Comparison of ENCODE assay signal across 8 cellular contexts in genomic region chr14:92775303-92775702, GRCh38. TPM values are rescaled to one million over a fixed set of nuclear protein-coding genes. Genes with fewer than 3 reads are reported as not detected.
A peak's percentile ranks its signal among the peaks of the same experiment; 100 is the strongest.
DNase-seq lines count a peak whose midpoint lies in the region; ATAC-seq, FAIRE-seq and TF ChIP-seq lines count a peak whose summit lies in the region.
"Not testable (repeated sequence)": the region's sequence is repeated elsewhere in the genome, so short reads cannot be mapped to it uniquely, and the experiment has no call there.

No MANE protein-coding gene starts in this region.

- H3K27me3 Mint-ChIP-seq in activated naive CD8-positive, alpha-beta T cell treated with anti-CD3 and anti-CD28 coated beads, Interleukin-2, amount 10 ng/mL, durations not matched to agents 7 days and 5 days = peaks cover 20% of the 10 kb centered on the region
- not testable (repeated sequence) for H3K27me3 Mint-ChIP-seq in stimulated activated naive B cell treated with anti-CD40 and anti-IgM and Interleukin-4, amounts not matched to agents 10 μg/mL and 1 μg/mL and 100 μg/mL, for 72 hours

- not testable (repeated sequence) for H3K4me3 Mint-ChIP-seq in activated naive CD8-positive, alpha-beta T cell treated with anti-CD3 and anti-CD28 coated beads, Interleukin-2, amount 10 ng/mL, durations not matched to agents 7 days and 5 days
- peak overlapping the region in 1 of 2 donors; percentile 33 for H3K4me3 Mint-ChIP-seq in stimulated activated naive B cell treated with anti-CD40 and anti-IgM and Interleukin-4, amounts not matched to agents 10 μg/mL and 1 μg/mL and 100 μg/mL, for 72 hours

- POLR2A ChIA-PET in activated naive CD8-positive, alpha-beta T cell treated with anti-CD3 and anti-CD28 coated beads, Interleukin-2, amount 10 ng/mL, durations not matched to agents 7 days and 5 days (lab: Charles Lee) = not testable (repeated sequence)

- ATAC-seq in GM19372 (IDR thresholded peaks at IDR 0.05; ENCODE audit: low read depth, unreplicated experiment) = peak; percentile 93
- ATAC-seq in HG02623 (IDR thresholded peaks at IDR 0.05; ENCODE audit: unreplicated experiment) = peak; percentile 89
- peak; percentile 93 for ATAC-seq in HG03196 (IDR thresholded peaks at IDR 0.05; ENCODE audit: unreplicated experiment)
- peak; percentile 80 for ATAC-seq in activated naive CD8-positive, alpha-beta T cell treated with anti-CD3 and anti-CD28 coated beads, Interleukin-2, amount 10 ng/mL, durations not matched to agents 7 days and 5 days (ENCODE audit: low read depth)
- ATAC-seq in stimulated activated naive B cell treated with anti-CD40 and anti-IgM and Interleukin-4, amounts not matched to agents 10 μg/mL and 1 μg/mL and 100 μg/mL, for 72 hours (replicated peaks) = peak; percentile 94 to 95

- not testable (repeated sequence) for H3K27me3 ChIP-seq in Peyer's patch

- not testable (repeated sequence) for TF ChIP-seq CTCF in Peyer's patch (IDR thresholded peaks at IDR 0.05)

- TF ChIP-seq POLR2A in GM12891 (IDR thresholded peaks at IDR 0.05; ENCODE audit: low read depth, low read length); Peyer's patch (IDR thresholded peaks at IDR 0.05): not testable (repeated sequence)

- peak overlapping the region in 3 of 4 donors; percentile 50 to 67 (median 60) for H3K27ac ChIP-seq in Peyer's patch

- H3K36me3 Mint-ChIP-seq in activated naive CD8-positive, alpha-beta T cell treated with anti-CD3 and anti-CD28 coated beads, Interleukin-2, amount 10 ng/mL, durations not matched to agents 7 days and 5 days; stimulated activated naive B cell treated with anti-CD40 and anti-IgM and Interleukin-4, amounts not matched to agents 10 μg/mL and 1 μg/mL and 100 μg/mL, for 72 hours: not testable (repeated sequence)

- not testable (repeated sequence) for H3K4me3 ChIP-seq in Peyer's patch

- not testable (repeated sequence) for H3K9me3 Mint-ChIP-seq in activated naive CD8-positive, alpha-beta T cell treated with anti-CD3 and anti-CD28 coated beads, Interleukin-2, amount 10 ng/mL, durations not matched to agents 7 days and 5 days; stimulated activated naive B cell treated with anti-CD40 and anti-IgM and Interleukin-4, amounts not matched to agents 10 μg/mL and 1 μg/mL and 100 μg/mL, for 72 hours

- FAIRE-seq in GM12891 (lab: Jason Lieb, UNC) = peak; percentile 93

- H3K27ac Mint-ChIP-seq in activated naive CD8-positive, alpha-beta T cell treated with anti-CD3 and anti-CD28 coated beads, Interleukin-2, amount 10 ng/mL, durations not matched to agents 7 days and 5 days = not testable (repeated sequence)
- peak overlapping the region; percentile 56 for H3K27ac Mint-ChIP-seq in stimulated activated naive B cell treated with anti-CD40 and anti-IgM and Interleukin-4, amounts not matched to agents 10 μg/mL and 1 μg/mL and 100 μg/mL, for 72 hours

- not testable (repeated sequence) for H3K4me1 ChIP-seq in Peyer's patch

- H3K9me3 ChIP-seq in Peyer's patch = not testable (repeated sequence)

- not testable (repeated sequence) for H3K36me3 ChIP-seq in Peyer's patch

- H3K4me1 Mint-ChIP-seq in activated naive CD8-positive, alpha-beta T cell treated with anti-CD3 and anti-CD28 coated beads, Interleukin-2, amount 10 ng/mL, durations not matched to agents 7 days and 5 days = not testable (repeated sequence)
- peaks cover 35 to 65% of the 10 kb centered on the region in 2 donors for H3K4me1 Mint-ChIP-seq in stimulated activated naive B cell treated with anti-CD40 and anti-IgM and Interleukin-4, amounts not matched to agents 10 μg/mL and 1 μg/mL and 100 μg/mL, for 72 hours

- DNase-seq in GM12891 (ENCODE audit: insufficient read length, low spot score) (peak; percentile 18), Peyer's patch (peak in 2 of 3 donors; percentile 56 to 66), left kidney (ENCODE audit: low read depth, low spot score) (peak; percentile 70)
- not testable (repeated sequence) for DNase-seq in activated naive CD8-positive, alpha-beta T cell treated with anti-CD3 and anti-CD28 coated beads, Interleukin-2, amount 10 ng/mL, durations not matched to agents 7 days and 5 days
- DNase-seq in stimulated activated naive B cell treated with anti-CD40 and anti-IgM and Interleukin-4, amounts not matched to agents 10 μg/mL and 1 μg/mL and 100 μg/mL, for 72 hours = peak; percentile 63

TF ChIP-seq in GM12891, 5 proteins besides CTCF, POLR2A, EP300 and RAD21:
- TF ChIP-seq PAX5 (IDR thresholded peaks at IDR 0.05; ENCODE audit: insufficient read depth, low read length, severe bottlenecking) = peak; percentile 95
TF ChIP-seq in GM12891: peak in this region for 1; not testable (repeated sequence) for 4.

RNA-seq across cellular contexts. Expression of gene GOLGA5, which starts 18.8 kb away (rescaled TPM):
- 14.9 TPM for polyA plus RNA-seq in GM12891 (2012; ENCODE audit: low read depth, missing spikeins)
- total RNA-seq in Peyer's patch = 10 to 100 TPM; 29.9 to 49.5 (median 34.6) TPM
- 10 to 100 TPM; 20.8 to 22.1 TPM for total RNA-seq in activated naive CD8-positive, alpha-beta T cell treated with anti-CD3 and anti-CD28 coated beads, Interleukin-2, amount 10 ng/mL, durations not matched to agents 7 days and 5 days

RNA-seq across cellular contexts. Expression of gene LGMN, which starts 26.9 kb away (rescaled TPM):
- polyA plus RNA-seq in GM12891 (2012; ENCODE audit: low read depth, missing spikeins) = 95.1 TPM
- 100 to 1,000 TPM in 1 of 4 donors, 10 to 100 TPM in 3; 16.5 to 108 (median 82.5) TPM for total RNA-seq in Peyer's patch
- 10 to 100 TPM; 13.4 to 16.7 TPM for total RNA-seq in activated naive CD8-positive, alpha-beta T cell treated with anti-CD3 and anti-CD28 coated beads, Interleukin-2, amount 10 ng/mL, durations not matched to agents 7 days and 5 days
